22 cellular contexts compared by ENCODE assay signal in the genomic region with DNA sequence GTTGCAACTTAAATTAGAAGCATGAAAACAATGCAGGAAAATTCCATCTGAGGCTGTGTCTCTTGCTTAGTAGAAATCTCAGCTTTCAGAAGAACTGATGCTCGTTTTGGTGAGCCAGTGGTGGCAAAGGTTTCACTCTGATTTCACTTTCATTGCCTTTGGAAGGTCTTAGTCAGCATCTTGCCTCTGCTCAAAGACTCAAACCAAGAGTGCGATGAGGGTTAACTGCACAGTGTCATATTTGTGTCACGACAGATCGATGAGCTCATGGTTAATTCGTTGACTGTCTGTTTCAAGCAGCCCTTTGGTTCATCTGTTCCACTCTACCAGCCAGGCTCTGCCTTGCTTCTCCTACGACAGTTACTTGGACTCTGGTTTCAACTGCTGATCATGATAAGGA.
A peak's percentile ranks its signal among the peaks of the same experiment; 100 is the strongest.
DNase-seq lines count a peak whose midpoint lies in the region; ATAC-seq lines count a peak whose summit lies in the region.
"Had no signal": no experiment of that assay in that cellular context is flagged by ENCODE, and none has a peak within 500 bp of the region (broad histone marks: within the 10 kb centered on the region; RNA-seq: fewer than 3 reads in every experiment).

No MANE protein-coding gene starts in this region.

- no peaks in the 10 kb centered on the region for H3K36me3 Mint-ChIP-seq in activated T-cell treated with anti-CD3 and anti-CD28 coated beads, Interleukin-2, amount 50 U/mL, for 72 hours (ENCODE audit: insufficient read depth in 2 of 2)
- H3K36me3 Mint-ChIP-seq in activated T-cell treated with anti-CD3 and anti-CD28 coated beads, Interleukin-2, amount 50 U/mL, for 24 hours (ENCODE audit: low read depth), result no peaks in the 10 kb centered on the region
- H3K36me3 Mint-ChIP-seq in stimulated activated effector memory CD8-positive, alpha-beta T cell treated with anti-CD3 and anti-CD28 coated beads, Interleukin-12 subunit alpha, Interleukin-12 subunit beta, amount 100 ng/mL, for 72 hours, result no peaks in the 10 kb centered on the region
- H3K36me3 Mint-ChIP-seq: IgD-negative memory B cell; naive thymus-derived CD8-positive, alpha-beta T cell had no signal

- peak; percentile 87 to 99 for ATAC-seq in activated T-cell treated with anti-CD3 and anti-CD28 coated beads, Interleukin-2, amount 50 U/mL, for 72 hours (replicated peaks in 1 of 2)
- peak; percentile 67 for ATAC-seq in GM21390 (IDR thresholded peaks at IDR 0.05; ENCODE audit: unreplicated experiment)
- ATAC-seq in HG03342 (IDR thresholded peaks at IDR 0.05; ENCODE audit: unreplicated experiment), result peak; percentile 85
- peak; percentile 81 for ATAC-seq in stimulated activated effector memory CD8-positive, alpha-beta T cell treated with anti-CD3 and anti-CD28 coated beads, Interleukin-12 subunit alpha, Interleukin-12 subunit beta, amount 100 ng/mL, for 72 hours
- ATAC-seq in GM19467 (IDR thresholded peaks at IDR 0.05; ENCODE audit: unreplicated experiment), result no peak
- ATAC-seq in HG03025 (IDR thresholded peaks at IDR 0.05; ENCODE audit: low FRiP score, unreplicated experiment), result no peak
- ATAC-seq: heart left ventricle; naive thymus-derived CD8-positive, alpha-beta T cell had no signal

- H3K27ac Mint-ChIP-seq in activated T-cell treated with anti-CD3 and anti-CD28 coated beads, Interleukin-2, amount 50 U/mL, for 72 hours, result no peak overlapping the region
- H3K27ac Mint-ChIP-seq in activated T-cell treated with anti-CD3 and anti-CD28 coated beads, Interleukin-2, amount 50 U/mL, for 24 hours, result no peak overlapping the region
- H3K27ac Mint-ChIP-seq in stimulated activated effector memory CD8-positive, alpha-beta T cell treated with anti-CD3 and anti-CD28 coated beads, Interleukin-12 subunit alpha, Interleukin-12 subunit beta, amount 100 ng/mL, for 72 hours, result no peak overlapping the region
- H3K27ac Mint-ChIP-seq: activated T-helper 1 cell treated with anti-CD3 and anti-CD28 coated beads, Interleukin-12 subunit alpha, Interleukin-12 subunit beta, Interleukin-2, Interleukin-4 antibody, amounts not matched to agents 30 ng/mL and 10 ng/mL and 1 ng/mL, durations not matched to agents 14 hours and 24 hours and 36 hours; IgD-negative memory B cell; naive thymus-derived CD8-positive, alpha-beta T cell had no signal

- H3K27me3 Mint-ChIP-seq in activated T-cell treated with anti-CD3 and anti-CD28 coated beads, Interleukin-2, amount 50 U/mL, for 72 hours (ENCODE audit: low read depth), result peaks cover 4% of the 10 kb centered on the region
- H3K27me3 Mint-ChIP-seq in activated T-cell treated with anti-CD3 and anti-CD28 coated beads, Interleukin-2, amount 50 U/mL, for 24 hours, result no peaks in the 10 kb centered on the region

- no peaks in the 10 kb centered on the region for H3K4me1 Mint-ChIP-seq in activated T-cell treated with anti-CD3 and anti-CD28 coated beads, Interleukin-2, amount 50 U/mL, for 72 hours (ENCODE audit: low read depth)
- no peaks in the 10 kb centered on the region for H3K4me1 Mint-ChIP-seq in activated T-cell treated with anti-CD3 and anti-CD28 coated beads, Interleukin-2, amount 50 U/mL, for 24 hours (ENCODE audit: low read depth)
- H3K4me1 Mint-ChIP-seq in stimulated activated effector memory CD8-positive, alpha-beta T cell treated with anti-CD3 and anti-CD28 coated beads, Interleukin-12 subunit alpha, Interleukin-12 subunit beta, amount 100 ng/mL, for 72 hours, result no peaks in the 10 kb centered on the region
- H3K4me1 Mint-ChIP-seq: IgD-negative memory B cell; naive thymus-derived CD8-positive, alpha-beta T cell had no signal

- H3K9me3 Mint-ChIP-seq in activated T-cell treated with anti-CD3 and anti-CD28 coated beads, Interleukin-2, amount 50 U/mL, for 72 hours, result peaks cover 0 to 3% of the 10 kb centered on the region in 2 donors
- H3K9me3 Mint-ChIP-seq in activated T-cell treated with anti-CD3 and anti-CD28 coated beads, Interleukin-2, amount 50 U/mL, for 24 hours, result no peaks in the 10 kb centered on the region
- H3K9me3 Mint-ChIP-seq in stimulated activated effector memory CD8-positive, alpha-beta T cell treated with anti-CD3 and anti-CD28 coated beads, Interleukin-12 subunit alpha, Interleukin-12 subunit beta, amount 100 ng/mL, for 72 hours, result no peaks in the 10 kb centered on the region
- H3K9me3 Mint-ChIP-seq: activated T-helper 1 cell treated with anti-CD3 and anti-CD28 coated beads, Interleukin-12 subunit alpha, Interleukin-12 subunit beta, Interleukin-2, Interleukin-4 antibody, amounts not matched to agents 30 ng/mL and 10 ng/mL and 1 ng/mL, durations not matched to agents 14 hours and 24 hours and 36 hours had no signal

- peak; percentile 16 to 31 for DNase-seq in activated T-cell treated with anti-CD3 and anti-CD28 coated beads, Interleukin-2, amount 50 U/mL, for 72 hours
- DNase-seq in activated T-cell treated with anti-CD3 and anti-CD28 coated beads, Interleukin-2, amount 50 U/mL, for 24 hours, result no peak
- DNase-seq in stimulated activated effector memory CD8-positive, alpha-beta T cell treated with anti-CD3 and anti-CD28 coated beads, Interleukin-12 subunit alpha, Interleukin-12 subunit beta, amount 100 ng/mL, for 72 hours (ENCODE audit: low spot score in 2 of 2), result no peak
- DNase-seq in DMS79 treated with DMSO at 0.1 percent for 48 hours (lab: John Stamatoyannopoulos, UW), result no peak
- DNase-seq: ACHN; adrenal gland; caudate nucleus; DMS79; esophagus squamous epithelium; heart left ventricle; mammary epithelial cell; naive thymus-derived CD8-positive, alpha-beta T cell; NCI-H2107; NCI-H524 treated with DMSO at 0.1 percent for 48 hours; PC-9; small intestine had no signal

- no peak overlapping the region for H3K4me3 Mint-ChIP-seq in activated T-cell treated with anti-CD3 and anti-CD28 coated beads, Interleukin-2, amount 50 U/mL, for 72 hours
- H3K4me3 Mint-ChIP-seq in activated T-cell treated with anti-CD3 and anti-CD28 coated beads, Interleukin-2, amount 50 U/mL, for 24 hours, result no peak overlapping the region
- H3K4me3 Mint-ChIP-seq in stimulated activated effector memory CD8-positive, alpha-beta T cell treated with anti-CD3 and anti-CD28 coated beads, Interleukin-12 subunit alpha, Interleukin-12 subunit beta, amount 100 ng/mL, for 72 hours, result no peak overlapping the region
- H3K4me3 Mint-ChIP-seq: activated T-helper 1 cell treated with anti-CD3 and anti-CD28 coated beads, Interleukin-12 subunit alpha, Interleukin-12 subunit beta, Interleukin-2, Interleukin-4 antibody, amounts not matched to agents 30 ng/mL and 10 ng/mL and 1 ng/mL, durations not matched to agents 14 hours and 24 hours and 36 hours; IgD-negative memory B cell; naive thymus-derived CD8-positive, alpha-beta T cell had no signal

Comparison
In these comparisons a context has a peak if more than half of its experiments do, and no peak if none do; other contexts are left out.
1. DNase-seq: peak in activated T-cell treated with anti-CD3 and anti-CD28 coated beads, Interleukin-2, amount 50 U/mL, for 72 hours (2 of 2); none in activated T-cell treated with anti-CD3 and anti-CD28 coated beads, Interleukin-2, amount 50 U/mL, for 24 hours (single experiment), stimulated activated effector memory CD8-positive, alpha-beta T cell treated with anti-CD3 and anti-CD28 coated beads, Interleukin-12 subunit alpha, Interleukin-12 subunit beta, amount 100 ng/mL, for 72 hours (0 of 2) and DMS79 treated with DMSO at 0.1 percent for 48 hours (single experiment).
2. ATAC-seq: peak in activated T-cell treated with anti-CD3 and anti-CD28 coated beads, Interleukin-2, amount 50 U/mL, for 72 hours (2 of 2), GM21390 (single experiment), HG03342 (single experiment) and stimulated activated effector memory CD8-positive, alpha-beta T cell treated with anti-CD3 and anti-CD28 coated beads, Interleukin-12 subunit alpha, Interleukin-12 subunit beta, amount 100 ng/mL, for 72 hours (single experiment); none in GM19467 (single experiment) and HG03025 (single experiment).